Comparison of ENCODE assay signal across 1 cellular context in genomic region chr20:22232923-22233322, GRCh38.
TF ChIP-seq lines count a peak whose summit lies in the region.

No MANE protein-coding gene starts in this region.

TF ChIP-seq in H1, 55 proteins besides CTCF, POLR2A, EP300 and RAD21 (continued from another document):
- TF ChIP-seq GABPA (IDR thresholded peaks at IDR 0.05; ENCODE audit: borderline replicate concordance, insufficient read depth, low read length) (no peak), NRF1 (IDR thresholded peaks at IDR 0.05; ENCODE audit: low read depth, low read length) (no peak), CBX8 (IDR thresholded peaks at IDR 0.05; ENCODE audit: borderline replicate concordance, low read depth, low read length) (no peak), KDM1A (IDR thresholded peaks at IDR 0.05; ENCODE audit: borderline replicate concordance, low read length) (no peak), RNF2 (IDR thresholded peaks at IDR 0.05; ENCODE audit: borderline replicate concordance, low read depth, low read length, missing control alignments, poor library complexity, severe bottlenecking) (no peak)
